1 cellular context compared by ENCODE assay signal in the genomic region with DNA sequence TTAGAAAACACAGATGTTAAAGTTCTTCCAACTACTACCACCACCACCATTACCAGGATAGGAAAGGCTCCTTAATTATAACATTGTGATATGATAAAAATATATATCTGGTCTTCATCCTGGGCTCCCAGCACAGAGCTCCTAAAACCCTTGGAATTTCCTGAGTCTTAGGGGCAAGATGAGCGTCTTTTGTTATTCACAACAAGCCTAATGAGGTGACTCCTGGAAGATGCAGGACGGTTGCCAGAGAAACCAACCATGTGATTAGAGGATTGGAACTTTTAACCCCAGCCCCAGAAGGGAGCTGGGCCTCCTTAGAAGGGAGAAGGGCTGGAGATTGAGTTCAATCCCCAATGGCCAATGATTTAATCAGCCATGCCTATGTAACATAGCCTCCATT.
TF ChIP-seq lines count a peak whose summit lies in the region.

No MANE protein-coding gene starts in this region.

TF ChIP-seq in GM23338, 12 proteins besides CTCF, POLR2A, EP300 and RAD21 (continued from another document):
- TF ChIP-seq, protein P1, sequence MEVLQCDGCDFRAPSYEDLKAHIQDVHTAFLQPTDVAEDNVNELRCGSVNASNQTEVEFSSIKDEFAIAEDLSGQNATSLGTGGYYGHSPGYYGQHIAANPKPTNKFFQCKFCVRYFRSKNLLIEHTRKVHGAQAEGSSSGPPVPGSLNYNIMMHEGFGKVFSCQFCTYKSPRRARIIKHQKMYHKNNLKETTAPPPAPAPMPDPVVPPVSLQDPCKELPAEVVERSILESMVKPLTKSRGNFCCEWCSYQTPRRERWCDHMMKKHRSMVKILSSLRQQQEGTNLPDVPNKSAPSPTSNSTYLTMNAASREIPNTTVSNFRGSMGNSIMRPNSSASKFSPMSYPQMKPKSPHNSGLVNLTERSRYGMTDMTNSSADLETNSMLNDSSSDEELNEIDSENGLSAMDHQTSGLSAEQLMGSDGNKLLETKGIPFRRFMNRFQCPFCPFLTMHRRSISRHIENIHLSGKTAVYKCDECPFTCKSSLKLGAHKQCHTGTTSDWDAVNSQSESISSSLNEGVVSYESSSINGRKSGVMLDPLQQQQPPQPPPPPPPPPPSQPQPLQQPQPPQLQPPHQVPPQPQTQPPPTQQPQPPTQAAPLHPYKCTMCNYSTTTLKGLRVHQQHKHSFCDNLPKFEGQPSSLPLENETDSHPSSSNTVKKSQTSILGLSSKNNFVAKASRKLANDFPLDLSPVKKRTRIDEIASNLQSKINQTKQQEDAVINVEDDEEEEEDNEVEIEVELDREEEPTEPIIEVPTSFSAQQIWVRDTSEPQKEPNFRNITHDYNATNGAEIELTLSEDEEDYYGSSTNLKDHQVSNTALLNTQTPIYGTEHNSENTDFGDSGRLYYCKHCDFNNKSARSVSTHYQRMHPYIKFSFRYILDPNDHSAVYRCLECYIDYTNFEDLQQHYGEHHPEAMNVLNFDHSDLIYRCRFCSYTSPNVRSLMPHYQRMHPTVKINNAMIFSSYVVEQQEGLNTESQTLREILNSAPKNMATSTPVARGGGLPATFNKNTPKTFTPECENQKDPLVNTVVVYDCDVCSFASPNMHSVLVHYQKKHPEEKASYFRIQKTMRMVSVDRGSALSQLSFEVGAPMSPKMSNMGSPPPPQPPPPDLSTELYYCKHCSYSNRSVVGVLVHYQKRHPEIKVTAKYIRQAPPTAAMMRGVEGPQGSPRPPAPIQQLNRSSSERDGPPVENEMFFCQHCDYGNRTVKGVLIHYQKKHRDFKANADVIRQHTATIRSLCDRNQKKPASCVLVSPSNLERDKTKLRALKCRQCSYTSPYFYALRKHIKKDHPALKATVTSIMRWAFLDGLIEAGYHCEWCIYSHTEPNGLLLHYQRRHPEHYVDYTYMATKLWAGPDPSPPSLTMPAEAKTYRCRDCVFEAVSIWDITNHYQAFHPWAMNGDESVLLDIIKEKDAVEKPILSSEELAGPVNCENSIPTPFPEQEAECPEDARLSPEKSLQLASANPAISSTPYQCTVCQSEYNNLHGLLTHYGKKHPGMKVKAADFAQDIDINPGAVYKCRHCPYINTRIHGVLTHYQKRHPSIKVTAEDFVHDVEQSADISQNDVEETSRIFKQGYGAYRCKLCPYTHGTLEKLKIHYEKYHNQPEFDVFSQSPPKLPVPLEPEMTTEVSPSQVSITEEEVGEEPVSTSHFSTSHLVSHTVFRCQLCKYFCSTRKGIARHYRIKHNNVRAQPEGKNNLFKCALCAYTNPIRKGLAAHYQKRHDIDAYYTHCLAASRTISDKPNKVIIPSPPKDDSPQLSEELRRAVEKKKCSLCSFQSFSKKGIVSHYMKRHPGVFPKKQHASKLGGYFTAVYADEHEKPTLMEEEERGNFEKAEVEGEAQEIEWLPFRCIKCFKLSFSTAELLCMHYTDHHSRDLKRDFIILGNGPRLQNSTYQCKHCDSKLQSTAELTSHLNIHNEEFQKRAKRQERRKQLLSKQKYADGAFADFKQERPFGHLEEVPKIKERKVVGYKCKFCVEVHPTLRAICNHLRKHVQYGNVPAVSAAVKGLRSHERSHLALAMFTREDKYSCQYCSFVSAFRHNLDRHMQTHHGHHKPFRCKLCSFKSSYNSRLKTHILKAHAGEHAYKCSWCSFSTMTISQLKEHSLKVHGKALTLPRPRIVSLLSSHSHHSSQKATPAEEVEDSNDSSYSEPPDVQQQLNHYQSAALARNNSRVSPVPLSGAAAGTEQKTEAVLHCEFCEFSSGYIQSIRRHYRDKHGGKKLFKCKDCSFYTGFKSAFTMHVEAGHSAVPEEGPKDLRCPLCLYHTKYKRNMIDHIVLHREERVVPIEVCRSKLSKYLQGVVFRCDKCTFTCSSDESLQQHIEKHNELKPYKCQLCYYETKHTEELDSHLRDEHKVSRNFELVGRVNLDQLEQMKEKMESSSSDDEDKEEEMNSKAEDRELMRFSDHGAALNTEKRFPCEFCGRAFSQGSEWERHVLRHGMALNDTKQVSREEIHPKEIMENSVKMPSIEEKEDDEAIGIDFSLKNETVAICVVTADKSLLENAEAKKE (CRISPR knock-in tag; IDR thresholded peaks at IDR 0.05): peak; percentile 63
